In genomic region chr9:114141553-114142548, GRCh38 we compare ENCODE assay signal across 16 cellular contexts. TPM values are rescaled to one million over a fixed set of nuclear protein-coding genes. Genes with fewer than 3 reads are reported as not detected.
DNase-seq lines count a peak whose midpoint lies in the region; ATAC-seq and TF ChIP-seq lines count a peak whose summit lies in the region.
"Had no signal": no experiment of that assay in that cellular context is flagged by ENCODE, and none has a peak within 500 bp of the region (broad histone marks: within the 10 kb centered on the region; RNA-seq: fewer than 3 reads in every experiment).

No MANE protein-coding gene starts in this region.

- peaks cover 65% of the 10 kb centered on the region for H3K27me3 Mint-ChIP-seq in WTC11 (ENCODE audit: low read depth)

- no peak overlapping the region for H3K27ac ChIP-seq in ovary

- no peaks in the 10 kb centered on the region for H3K36me3 Mint-ChIP-seq in WTC11
- H3K36me3 Mint-ChIP-seq: type B pancreatic cell had no signal

- H3K4me1 ChIP-seq in ovary (ENCODE audit: insufficient read depth): peaks cover 10% of the 10 kb centered on the region

- H3K4me3 ChIP-seq in foreskin fibroblast (ENCODE audit: low read depth in 1 of 2, low read length in 2 of 2) (no peak overlapping the region), ovary (no peak overlapping the region)

- no peak overlapping the region for H3K27ac Mint-ChIP-seq in WTC11
- H3K27ac Mint-ChIP-seq: dendritic cell treated with granulocyte-macrophage colony-stimulating factor and Interleukin-4, amounts not matched to agents 40 ng/mL and 50 ng/mL, for 4 days; T-helper 17 cell; type B pancreatic cell had no signal

- H3K4me3 Mint-ChIP-seq in WTC11: no peak overlapping the region
- H3K4me3 Mint-ChIP-seq: dendritic cell treated with granulocyte-macrophage colony-stimulating factor and Interleukin-4, amounts not matched to agents 40 ng/mL and 50 ng/mL, for 4 days; T-helper 17 cell; type B pancreatic cell had no signal

- no peak for TF ChIP-seq EP300 in ovary (IDR thresholded peaks at IDR 0.05)

- no peak for TF ChIP-seq CTCF in foreskin fibroblast (IDR thresholded peaks at IDR 0.05; ENCODE audit: low read depth, low read length)
- TF ChIP-seq CTCF in ovary (IDR thresholded peaks at IDR 0.05): no peak
- TF ChIP-seq CTCF in WTC11 (IDR thresholded peaks at IDR 0.05): no peak

- no peak for TF ChIP-seq POLR2A in ovary (IDR thresholded peaks at IDR 0.05)

- WGBS in ovary, 3 donors: 31 to 42% (median 37%) methylated on average over 9 of the region's 9 CpGs

- peaks cover 6% of the 10 kb centered on the region; the same call in 1 of the 2 replicates for H3K9me3 Mint-ChIP-seq in WTC11
- H3K9me3 Mint-ChIP-seq: dendritic cell treated with granulocyte-macrophage colony-stimulating factor and Interleukin-4, amounts not matched to agents 40 ng/mL and 50 ng/mL, for 4 days; type B pancreatic cell had no signal

- no peaks in the 10 kb centered on the region for H3K4me1 Mint-ChIP-seq in WTC11
- H3K4me1 Mint-ChIP-seq: T-helper 17 cell had no signal

- ATAC-seq in GM18867 (IDR thresholded peaks at IDR 0.05; ENCODE audit: unreplicated experiment) (no peak), WTC11 (no peak)
- ATAC-seq: T-helper 17 cell had no signal

- no peaks in the 10 kb centered on the region for H3K36me3 ChIP-seq in ovary

- POLR2A ChIA-PET in WTC11 (lab: Charles Lee): interaction anchor here (0.7 kb wide), 1 partner anchor 29 kb away, joined by 3 read pairs; no protein-coding TSS in a partner anchor

- no peaks in the 10 kb centered on the region for H3K27me3 ChIP-seq in ovary

- H3K9me3 ChIP-seq in ovary: no peaks in the 10 kb centered on the region

- intact Hi-C loops in ovary (cut with DNase I): no loop called here

- CTCF ChIA-PET in WTC11 (lab: Charles Lee): interaction anchor here (1.0 to 2.5 kb wide), 4 partner anchors 34 to 149 kb away, joined by 3 to 13 read pairs (median 6); no protein-coding TSS in a partner anchor

- DNase-seq in DMS79 (lab: John Stamatoyannopoulos, UW) (peak; percentile 27), NCI-H82 treated with DMSO at 0.1 percent for 48 hours (lab: John Stamatoyannopoulos, UW; ENCODE audit: unreplicated experiment) (peak; percentile 88), foreskin fibroblast (peak; percentile 23 to 68), ovary (peak; percentile 55 to 75 (median 70)), H4 (ENCODE audit: low spot score) (no peak), WTC11 (ENCODE audit: low spot score) (no peak)
- no peak for DNase-seq in activated CD4-positive, alpha-beta T cell treated with anti-CD3 and anti-CD28 coated beads for 1 hour
- DNase-seq: activated CD4-positive, alpha-beta T cell treated with anti-CD3 and anti-CD28 coated beads for 4 hours; activated T-cell treated with anti-CD3 and anti-CD28 coated beads, Interleukin-2, amount 50 U/mL, for 1 hour; NCI-H510A treated with DMSO at 0.1 percent for 48 hours; posterior cingulate gyrus; stimulated activated CD4-positive, alpha-beta T cell treated with anti-CD3 and anti-CD28 coated beads, Interleukin-1b, Interleukin-23, amount 100 ng/mL, for 48 hours; T-helper 17 cell had no signal

TF ChIP-seq in WTC11, 78 proteins besides CTCF, POLR2A, EP300 and RAD21:
- TF ChIP-seq RELA (CRISPR knock-in tag; IDR thresholded peaks at IDR 0.05; ENCODE audit: borderline replicate concordance) (no peak), TEAD4 (CRISPR knock-in tag; IDR thresholded peaks at IDR 0.05) (no peak)
TF ChIP-seq in WTC11: peak in this region for 0.

RNA-seq across cellular contexts. Expression of gene COL27A1, which starts 13.5 kb away (rescaled TPM):
- total RNA-seq in ovary (10 to 100 TPM in 5 of 7 donors, 1 to 10 TPM in 2; 7.1 to 91.2 (median 19.8) TPM), WTC11 (2021) (34.5 to 47.5 TPM (median 36.9 TPM) in 3 replicates)
- 10 to 100 TPM in 1 of 2 donors, 1 to 10 TPM in 1; 5.2 to 16.8 TPM for polyA plus RNA-seq in ovary
- total RNA-seq in H4 (2014; rRNA removed; shearing (Covaris generic)): 1.3 and 2.4 TPM in 2 replicates

RNA-seq across cellular contexts. Expression of gene KIF12, which starts 42.8 kb away (rescaled TPM):
- total RNA-seq in ovary: 10 to 100 TPM in 1 of 7 donors, 1 to 10 TPM in 4, under 1 TPM in 2; 0.78 to 17.8 (median 2.0) TPM
- polyA plus RNA-seq in ovary: under 1 TPM in 1 of 2 donors, not detected in 1; 0.54 TPM
- not detected in 2 replicates for total RNA-seq in H4 (2014; rRNA removed; shearing (Covaris generic))
- total RNA-seq in WTC11 (2021): 3.0 to 4.0 TPM (median 3.1 TPM) in 3 replicates
- total RNA-seq: T-helper 17 cell had no signal

Comparison
In these comparisons a context has a peak if more than half of its experiments do, and no peak if none do; other contexts are left out.
1. DNase-seq: peak in DMS79 (single experiment), NCI-H82 treated with DMSO at 0.1 percent for 48 hours (single experiment), foreskin fibroblast (2 of 2) and ovary (5 of 5); none in H4 (single experiment), WTC11 (single experiment) and activated CD4-positive, alpha-beta T cell treated with anti-CD3 and anti-CD28 coated beads for 1 hour (single experiment).